18 cellular contexts compared by ENCODE assay signal in the genomic region with DNA sequence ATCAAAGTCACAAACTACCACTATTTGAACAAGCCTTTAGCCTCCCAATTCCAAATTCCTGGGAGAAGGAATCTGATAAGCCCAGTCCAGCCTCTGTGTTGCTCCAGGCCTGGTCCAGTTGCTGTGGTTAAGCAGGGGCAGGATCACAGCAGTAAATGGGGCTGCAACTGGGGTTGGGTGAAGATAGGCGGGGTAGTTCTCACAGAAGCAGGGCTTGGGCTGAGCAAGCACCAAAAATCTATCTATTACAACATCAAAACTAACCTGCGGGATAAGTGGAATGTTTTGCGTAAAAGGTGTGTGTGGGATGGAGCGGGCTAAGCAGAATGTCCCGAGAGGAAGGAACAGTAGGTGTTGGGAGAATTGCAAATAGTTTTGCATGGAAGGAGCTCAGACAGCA. TPM values are rescaled to one million over a fixed set of nuclear protein-coding genes. Genes with fewer than 3 reads are reported as not detected.
DNase-seq lines count a peak whose midpoint lies in the region; TF ChIP-seq lines count a peak whose summit lies in the region.
"Had no signal": no experiment of that assay in that cellular context is flagged by ENCODE, and none has a peak within 500 bp of the region (broad histone marks: within the 10 kb centered on the region; RNA-seq: fewer than 3 reads in every experiment).

No MANE protein-coding gene starts in this region.

- no peaks in the 10 kb centered on the region for H3K27me3 Mint-ChIP-seq in MCF 10A (ENCODE audit: insufficient read depth, unreplicated experiment)
- H3K27me3 Mint-ChIP-seq: CD4-positive, alpha-beta T cell had no signal

- no peak overlapping the region for H2BK5ac ChIP-seq in neuronal stem cell (ENCODE audit: low read length)

- in situ Hi-C loops in mammary epithelial cell (cut with MboI; ENCODE audit: low sequenced_read_pairs in 2 of 2), result no loop called here

- H3K14ac ChIP-seq in neuronal stem cell (ENCODE audit: low read length), result no peak overlapping the region

- H4K20me1 ChIP-seq in mammary epithelial cell (ENCODE audit: insufficient read depth, low read length), result no peaks in the 10 kb centered on the region

- dilution Hi-C loops in mammary epithelial cell (cut with HindIII; ENCODE audit: low sequenced_read_pairs), result no loop called here

- H3K9ac ChIP-seq in mammary epithelial cell (ENCODE audit: insufficient read depth, low read length), result no peak overlapping the region
- no peak overlapping the region for H3K9ac ChIP-seq in neuronal stem cell (ENCODE audit: low read depth, low read length, poor library complexity)

- no peak overlapping the region for H3K4me3 Mint-ChIP-seq in MCF 10A (ENCODE audit: unreplicated experiment)
- H3K4me3 Mint-ChIP-seq: CD4-positive, alpha-beta T cell; H9 had no signal

- no peak overlapping the region for H4K8ac ChIP-seq in neuronal stem cell (ENCODE audit: low read depth, low read length)

- H4K91ac ChIP-seq in neuronal stem cell (ENCODE audit: low read depth, low read length, poor library complexity), result no peak overlapping the region

- H2AFZ ChIP-seq in mammary epithelial cell (ENCODE audit: low read depth, low read length) (no peak overlapping the region), neuronal stem cell (ENCODE audit: low read length) (no peak overlapping the region)

- CTCF ChIA-PET in mammary epithelial cell (lab: Charles Lee; ENCODE audit: low non-redundant PET), result no interaction called here
- CTCF ChIA-PET in MCF 10A (lab: Yijun Ruan, JAX), result interaction anchor here (0.6 kb wide), 2 partner anchors 8 to 384 kb away, joined by 3 to 4 read pairs; no protein-coding TSS in a partner anchor

- no peak overlapping the region for H2BK12ac ChIP-seq in neuronal stem cell (ENCODE audit: low read length)

- H3K27ac Mint-ChIP-seq in MCF 10A (ENCODE audit: low read depth, unreplicated experiment), result no peak overlapping the region
- H3K27ac Mint-ChIP-seq: CD4-positive, alpha-beta T cell; H9 had no signal

- H3K79me2 ChIP-seq in mammary epithelial cell (ENCODE audit: insufficient read depth, low read length), result no peaks in the 10 kb centered on the region

- H3K4me1 Mint-ChIP-seq in MCF 10A (ENCODE audit: insufficient read depth, unreplicated experiment), result no peaks in the 10 kb centered on the region
- H3K4me1 Mint-ChIP-seq: H9 had no signal

- no peaks in the 10 kb centered on the region for H3K9me3 Mint-ChIP-seq in MCF 10A (ENCODE audit: unreplicated experiment)
- H3K9me3 Mint-ChIP-seq: CD4-positive, alpha-beta T cell; H9 had no signal

- H3K36me3 Mint-ChIP-seq in MCF 10A (ENCODE audit: insufficient read depth, unreplicated experiment), result no peaks in the 10 kb centered on the region

- H3K4me3 ChIP-seq in mammary epithelial cell (replicated peaks in 1 of 3; ENCODE audit: insufficient read depth in 1 of 3, low read depth in 2 of 3, low read length in 3 of 3) (no peak overlapping the region), fibroblast of villous mesenchyme (ENCODE audit: low read depth, low read length) (no peak overlapping the region), neuronal stem cell (ENCODE audit: low read length in 2 of 2) (no peak overlapping the region)
- H3K4me3 ChIP-seq: A549 had no signal

- no peak overlapping the region for H2BK15ac ChIP-seq in neuronal stem cell (ENCODE audit: low read length)

- no peaks in the 10 kb centered on the region for H3K79me1 ChIP-seq in neuronal stem cell (ENCODE audit: low read depth, low read length)

- H3K27me3 ChIP-seq in mammary epithelial cell (ENCODE audit: insufficient read depth, low read length) (no peaks in the 10 kb centered on the region), neuronal stem cell (ENCODE audit: control insufficient read depth in 3 of 3, insufficient read depth in 3 of 3, low read depth in 1 of 3, low read length in 3 of 3) (peaks cover 0 to 3% (median 0%) of the 10 kb centered on the region in 3 experiments)

- H2BK120ac ChIP-seq in neuronal stem cell (ENCODE audit: low read depth, low read length), result no peak overlapping the region

- H3K4me2 ChIP-seq in mammary epithelial cell (ENCODE audit: insufficient read depth, low read depth, low read length), result no peak overlapping the region
- H3K4me2 ChIP-seq in neuronal stem cell (ENCODE audit: insufficient read depth, low read length, poor library complexity, severe bottlenecking), result no peak overlapping the region
- H3K4me2 ChIP-seq: A549 had no signal

- H3K9me3 ChIP-seq in mammary epithelial cell (replicated peaks; ENCODE audit: insufficient read depth, low read length) (no peaks in the 10 kb centered on the region), neuronal stem cell (replicated peaks in 1 of 2; ENCODE audit: control insufficient read depth in 2 of 2, insufficient read depth in 1 of 2, low read depth in 1 of 2, low read length in 2 of 2) (no peaks in the 10 kb centered on the region)
- H3K9me3 ChIP-seq: A549 had no signal

- intact Hi-C loops in mammary epithelial cell (cut with micrococcal nuclease), result no loop called here
- intact Hi-C loops in MCF 10A (cut with micrococcal nuclease), result no loop called here

- TF ChIP-seq CTCF in mammary epithelial cell (conservative IDR thresholded peaks at IDR 0.05 in 1 of 2, IDR thresholded peaks at IDR 0.05 in 1 of 2; ENCODE audit: extremely low read depth in 1 of 2, insufficient read depth in 1 of 2, low read depth in 1 of 2, low read length in 2 of 2) (peak in 1 of 2 donors; percentile 10), MCF 10A (IDR thresholded peaks at IDR 0.05; ENCODE audit: unreplicated experiment) (no peak), fibroblast of villous mesenchyme (IDR thresholded peaks at IDR 0.05; ENCODE audit: insufficient read depth, low read depth, low read length) (no peak)

- no peak overlapping the region for H3K18ac ChIP-seq in neuronal stem cell (ENCODE audit: low read length)

- WGBS in mammary epithelial cell (ENCODE audit: low coverage, missing lambda C conversion rate), result 19% methylated on average over 4 of the region's 5 CpGs
- 100% methylated on average over 3 of the region's 5 CpGs; no CpG with 5 or more reads in 1 of the 2 donors for WGBS in neuronal stem cell (ENCODE audit: extremely low coverage in 2 of 2, insufficient read length in 2 of 2, insufficient replicate concordance in 1 of 2), 2 donors

- POLR2A ChIA-PET in MCF 10A (lab: Yijun Ruan, JAX), result interaction anchor here (0.6 to 1.0 kb wide), 2 partner anchors 20 to 24 kb away, joined by 3 to 4 read pairs; no protein-coding TSS in a partner anchor

- DNase-seq in mammary epithelial cell, result peak; percentile 47
- DNase-seq in MCF 10A (ENCODE audit: unreplicated experiment), result no peak
- peak; percentile 12 for DNase-seq in fibroblast of villous mesenchyme (ENCODE audit: low read depth)
- DNase-seq in neuronal stem cell (ENCODE audit: low spot score), result no peak
- DNase-seq in NCI-H128 (lab: John Stamatoyannopoulos, UW; ENCODE audit: unreplicated experiment), result no peak
- no peak for DNase-seq in anterior cingulate cortex (lab: John Stamatoyannopoulos, UW)
- no peak for DNase-seq in HCEC 1CT
- no peak for DNase-seq in MV-4-11 (lab: John Stamatoyannopoulos, UW)
- DNase-seq: AML-193; CD4-positive, alpha-beta T cell; DMS79 treated with DMSO at 0.1 percent for 48 hours; GF-D8; GOT3; H9 had no signal

- no TSS peak for BruUV-seq in mammary epithelial cell (replicated peaks; lab: Mats Ljungman, UMichigan)
- BruUV-seq in MCF 10A (replicated peaks; lab: Mats Ljungman, UMichigan), result no TSS peak

- H3K4me1 ChIP-seq in mammary epithelial cell (ENCODE audit: insufficient read depth, low read length), result no peaks in the 10 kb centered on the region
- no peaks in the 10 kb centered on the region for H3K4me1 ChIP-seq in neuronal stem cell (ENCODE audit: control insufficient read depth in 2 of 2, insufficient read depth in 1 of 2, low read depth in 1 of 2, low read length in 2 of 2)

- no peak overlapping the region for H3K23ac ChIP-seq in neuronal stem cell (ENCODE audit: low read depth, low read length, poor library complexity)

- H3K4ac ChIP-seq in neuronal stem cell (ENCODE audit: low read length), result no peak overlapping the region

- H2AK5ac ChIP-seq in neuronal stem cell (ENCODE audit: low read depth, low read length), result peak overlapping the region; percentile 10

- H3K36me3 ChIP-seq in mammary epithelial cell (ENCODE audit: insufficient read depth, low read length) (no peaks in the 10 kb centered on the region), neuronal stem cell (replicated peaks in 1 of 2; ENCODE audit: control insufficient read depth in 2 of 2, insufficient read depth in 2 of 2, low read length in 2 of 2) (no peaks in the 10 kb centered on the region)

- H3K27ac ChIP-seq in mammary epithelial cell (ENCODE audit: insufficient read depth, low read depth, low read length) (no peak overlapping the region), neuronal stem cell (replicated peaks; ENCODE audit: low read length) (no peak overlapping the region)
- H3K27ac ChIP-seq: 22Rv1, A549, C4-2B had no signal

RNA-seq across cellular contexts. Expression of gene RNF135, which starts 23.0 kb away (rescaled TPM):
- total RNA-seq in mammary epithelial cell (10 to 100 TPM; 13.3 to 13.7 TPM), MCF 10A (2022) (20.1 and 31.0 TPM in 2 replicates), fibroblast of villous mesenchyme (8.4 and 8.6 TPM in 2 replicates)
- 12.6 TPM for polyA plus RNA-seq in mammary epithelial cell
- polyA minus RNA-seq in mammary epithelial cell, result 9.6 TPM
- polyA plus RNA-seq in neuronal stem cell (2013, experiment 1 of 2), result 6.9 TPM
- 6.6 TPM for polyA plus RNA-seq in neuronal stem cell (2013, experiment 2 of 2)
- total RNA-seq: HepG2 had no signal
- polyA plus RNA-seq: HepG2 had no signal

RNA-seq across cellular contexts. Expression of gene ADAP2, which starts 26.1 kb away (rescaled TPM):
- 1 to 10 TPM; 1.0 to 3.5 TPM for total RNA-seq in mammary epithelial cell
- 0.32 TPM for polyA plus RNA-seq in mammary epithelial cell
- polyA minus RNA-seq in mammary epithelial cell, result 1.7 TPM
- total RNA-seq in MCF 10A (2022), result 1.3 and 2.2 TPM in 2 replicates
- 3.0 and 4.2 TPM in 2 replicates for total RNA-seq in fibroblast of villous mesenchyme
- polyA plus RNA-seq in neuronal stem cell (2013, experiment 1 of 2), result 1.5 TPM
- polyA plus RNA-seq in neuronal stem cell (2013, experiment 2 of 2), result 2.3 TPM

RNA-seq across cellular contexts. Expression of gene TEFM, which starts 41.8 kb away (rescaled TPM):
- total RNA-seq in mammary epithelial cell (10 to 100 TPM; 13.9 to 19.3 TPM), MCF 10A (2022) (10.7 and 13.8 TPM in 2 replicates), fibroblast of villous mesenchyme (9.7 and 12.5 TPM in 2 replicates)
- 7.6 TPM for polyA plus RNA-seq in mammary epithelial cell
- not detected for polyA minus RNA-seq in mammary epithelial cell
- polyA plus RNA-seq in neuronal stem cell (2013, experiment 1 of 2), result 10.7 TPM
- 12.8 TPM for polyA plus RNA-seq in neuronal stem cell (2013, experiment 2 of 2)

Comparison
In these comparisons a context has a peak if more than half of its experiments do, and no peak if none do; other contexts are left out.
1. DNase-seq: peak in mammary epithelial cell (single experiment) and fibroblast of villous mesenchyme (single experiment); none in MCF 10A (single experiment), neuronal stem cell (single experiment), NCI-H128 (single experiment), anterior cingulate cortex (0 of 58), HCEC 1CT (single experiment) and MV-4-11 (single experiment).